ENCODE assay signal across 23 cellular contexts in the genomic region with DNA sequence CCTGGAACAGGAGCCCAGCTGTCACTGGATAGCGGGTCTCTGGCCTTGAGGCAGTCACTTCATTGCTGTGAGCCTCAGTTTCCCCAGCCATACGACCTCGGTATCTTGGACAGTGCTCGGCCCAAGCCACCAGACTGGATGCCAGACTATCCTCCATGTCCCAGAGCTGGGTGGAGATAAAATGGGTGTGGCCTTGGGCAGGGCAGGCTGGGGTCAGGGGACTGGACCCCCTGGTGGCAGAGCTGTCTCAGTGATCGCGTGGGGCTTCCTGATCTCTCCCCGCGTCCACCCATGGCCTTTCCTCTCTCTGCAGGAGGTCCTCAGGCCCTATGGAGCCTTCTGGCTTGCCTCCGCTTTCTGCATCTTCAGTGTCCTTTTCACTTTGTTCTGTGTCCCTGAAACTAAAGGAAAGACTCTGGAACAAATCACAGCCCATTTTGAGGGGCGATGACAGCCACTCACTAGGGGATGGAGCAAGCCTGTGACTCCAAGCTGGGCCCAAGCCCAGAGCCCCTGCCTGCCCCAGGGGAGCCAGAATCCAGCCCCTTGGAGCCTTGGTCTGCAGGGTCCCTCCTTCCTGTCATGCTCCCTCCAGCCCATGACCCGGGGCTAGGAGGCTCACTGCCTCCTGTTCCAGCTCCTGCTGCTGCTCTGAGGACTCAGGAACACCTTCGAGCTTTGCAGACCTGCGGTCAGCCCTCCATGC. TPM values are rescaled to one million over a fixed set of nuclear protein-coding genes. Genes with fewer than 3 reads are reported as not detected.
DNase-seq lines count a peak whose midpoint lies in the region; ATAC-seq and TF ChIP-seq lines count a peak whose summit lies in the region.
"Had no signal": no experiment of that assay in that cellular context is flagged by ENCODE, and none has a peak within 500 bp of the region (broad histone marks: within the 10 kb centered on the region; RNA-seq: fewer than 3 reads in every experiment).

No MANE protein-coding gene starts in this region.

- no TSS peak for BruUV-seq in HCT116 (replicated peaks; lab: Mats Ljungman, UMichigan)

- H3K4me1 ChIP-seq in HCT116 (ENCODE audit: control insufficient read depth in 1 of 2, insufficient read depth in 2 of 2, low read length in 2 of 2) (peaks cover 0 to 7% of the 10 kb centered on the region in 2 experiments; a peak in 1 of 4 replicates), heart right ventricle (peaks cover 0 to 18% (median 15%) of the 10 kb centered on the region in 9 donors)
- H3K4me1 ChIP-seq: foreskin keratinocyte, tibial artery had no signal

- H3K9me2 ChIP-seq in HCT116 (ENCODE audit: insufficient read depth) = no peaks in the 10 kb centered on the region

- H2AFZ ChIP-seq in HCT116 (ENCODE audit: low read depth, low read length, poor library complexity, severe bottlenecking) = no peak overlapping the region

- no peak for TF ChIP-seq POLR2A in HCT116 (IDR thresholded peaks at IDR 0.05; ENCODE audit: borderline replicate concordance, extremely low read depth, insufficient read depth, insufficient read length)

- no peak overlapping the region for H3K4me2 ChIP-seq in HCT116 (ENCODE audit: low read length)

- H3K36me3 ChIP-seq in HCT116 (ENCODE audit: control insufficient read depth in 1 of 2, insufficient read depth in 2 of 2, low read length in 2 of 2) = peaks cover 2 to 5% of the 10 kb centered on the region in 2 experiments; a peak in 1 of 4 replicates
- H3K36me3 ChIP-seq in heart right ventricle = peaks cover 0 to 51% (median 27%) of the 10 kb centered on the region in 9 donors
- H3K36me3 ChIP-seq: ovary had no signal

- RAD21 ChIA-PET in HCT116 (lab: Charles Lee; ENCODE audit: low non-redundant PET in 1 of 2, low total read pairs in 2 of 2, uncharacterized antibody in 2 of 2, unreplicated experiment in 2 of 2) = no interaction called here

- CTCF ChIA-PET in HCT116 (lab: Charles Lee) = no interaction called here

- H3K4me3 ChIP-seq in HCT116 (replicated peaks in 1 of 2; ENCODE audit: low read depth in 1 of 2, low read length in 2 of 2) (no peak overlapping the region), heart right ventricle (no peak overlapping the region)
- H3K4me3 ChIP-seq: ovary, tibial artery had no signal

- DNase-seq in HCT116 (ENCODE audit: low read depth, low spot score) (no peak), heart right ventricle (no peak), retina (peak; percentile 72), NCI-H146 (lab: John Stamatoyannopoulos, UW) (no peak), SHP77 treated with DMSO at 0.1 percent for 48 hours (lab: John Stamatoyannopoulos, UW) (no peak)
- DNase-seq: activated CD4-positive, alpha-beta T cell treated with anti-CD3 and anti-CD28 coated beads, Interleukin-2, amount 50 U/mL, for 4 hours; activated effector memory CD4-positive, alpha-beta T cell treated with anti-CD3 and anti-CD28 coated beads, Interleukin-2, amount 50 U/mL, for 16 hours; DMS79; erythroblast; foreskin keratinocyte; H9; kidney; mammary epithelial cell; NCI-H1105 treated with DMSO at 0.1 percent for 48 hours; NCI-H2107; NCI-H524 treated with DMSO at 0.1 percent for 48 hours; ovary; stimulated activated CD4-positive, alpha-beta T cell treated with anti-CD3 and anti-CD28 coated beads, Interleukin-2, amount 100 ng/mL, for 24 hours; stimulated activated naive B cell treated with anti-CD40 and anti-IgM and Interleukin-4, amounts not matched to agents 10 μg/mL and 1 μg/mL and 100 μg/mL, for 72 hours; tibial artery had no signal

- no peaks in the 10 kb centered on the region for H3K9me3 ChIP-seq in HCT116 (ENCODE audit: control insufficient read depth in 1 of 2, insufficient read depth in 1 of 2, low read depth in 1 of 2, low read length in 2 of 2)
- H3K9me3 ChIP-seq in heart right ventricle = no peaks in the 10 kb centered on the region
- H3K9me3 ChIP-seq: ovary, tibial artery had no signal

- POLR2A ChIA-PET in HCT116 (lab: Charles Lee) = no interaction called here

- H3K27ac ChIP-seq in HCT116 (ENCODE audit: low read depth, low read length) (no peak overlapping the region), VCaP (peak overlapping the region; percentile 98), heart right ventricle (peak overlapping the region in 6 of 10 donors; percentile 13 to 61 (median 24))
- H3K27ac ChIP-seq: foreskin keratinocyte, ovary, tibial artery had no signal

- intact Hi-C loops in HCT116 (cut with micrococcal nuclease) = no loop called here
- intact Hi-C loops in heart right ventricle (cut with DNase I) = no loop called here

- no peak for TF ChIP-seq CTCF in HCT116 (IDR thresholded peaks at IDR 0.05 in 2 of 3, conservative IDR thresholded peaks at IDR 0.05 in 1 of 3; ENCODE audit: borderline replicate concordance in 1 of 3, insufficient read depth in 1 of 3, low read depth in 2 of 3, low read length in 2 of 3)
- no peak for TF ChIP-seq CTCF in VCaP (conservative IDR thresholded peaks at IDR 0.05)
- TF ChIP-seq CTCF in heart right ventricle (IDR thresholded peaks at IDR 0.05) = no peak

- no peaks in the 10 kb centered on the region for H3K27me3 ChIP-seq in HCT116 (ENCODE audit: insufficient read depth, low read length)
- H3K27me3 ChIP-seq in heart right ventricle = no peaks in the 10 kb centered on the region
- H3K27me3 ChIP-seq: foreskin keratinocyte, ovary, tibial artery had no signal

- no peaks in the 10 kb centered on the region for H3K79me2 ChIP-seq in HCT116 (ENCODE audit: insufficient read depth, low read length)

- H4K20me1 ChIP-seq in HCT116 (ENCODE audit: insufficient read depth) = no peaks in the 10 kb centered on the region

- WGBS in heart right ventricle, 2 donors = 39 to 50% methylated on average over 13 of the region's 13 CpGs

- TF ChIP-seq RAD21 in HCT116 (IDR thresholded peaks at IDR 0.05; ENCODE audit: low read depth) = no peak

- ATAC-seq in HCT116 (peak; percentile 40; the same call in 1 of the 2 replicates), heart right ventricle (peak in 6 of 8 donors; percentile 23 to 50 (median 32)), GM21723 (IDR thresholded peaks at IDR 0.05; ENCODE audit: unreplicated experiment) (no peak), HG03457 (IDR thresholded peaks at IDR 0.05; ENCODE audit: unreplicated experiment) (no peak)
- ATAC-seq: foreskin keratinocyte; stimulated activated naive B cell treated with anti-CD40 and anti-IgM and Interleukin-4, amounts not matched to agents 10 μg/mL and 1 μg/mL and 100 μg/mL, for 72 hours had no signal

- no peak overlapping the region for H3K9ac ChIP-seq in HCT116 (ENCODE audit: low read length)

TF ChIP-seq in HCT116, 20 proteins besides CTCF, POLR2A, EP300 and RAD21:
- TF ChIP-seq MAX (IDR thresholded peaks at IDR 0.05) (no peak), YY1 (IDR thresholded peaks at IDR 0.05; ENCODE audit: extremely low read depth, insufficient replicate concordance, low read depth, low read length) (no peak), EZH2phosphoT487 (IDR thresholded peaks at IDR 0.05; ENCODE audit: borderline replicate concordance) (no peak), ZBTB33 (IDR thresholded peaks at IDR 0.05; ENCODE audit: extremely low read depth, insufficient replicate concordance, low read length) (no peak), EZH2 (IDR thresholded peaks at IDR 0.05) (no peak)
TF ChIP-seq in HCT116: peak in this region for 0.

RNA-seq across cellular contexts. Expression of gene SLC2A8, which starts 10.0 kb away (rescaled TPM):
- total RNA-seq in HCT116 (2021; ENCODE audit: unreplicated experiment) = 16.8 TPM
- polyA plus RNA-seq in HCT116 (2012) = 14.7 and 15.3 TPM in 2 replicates
- total RNA-seq in heart right ventricle = 10 to 100 TPM; 10.0 to 26.7 (median 13.1) TPM
- polyA plus RNA-seq in heart right ventricle = 10 to 100 TPM; 18.9 to 21.7 TPM

RNA-seq across cellular contexts. Expression of gene ZNF79, which starts 17.2 kb away (rescaled TPM):
- total RNA-seq in HCT116 (2021; ENCODE audit: unreplicated experiment) (5.3 TPM), heart right ventricle (1 to 10 TPM; 4.4 to 8.3 (median 6.4) TPM)
- 2.2 and 3.0 TPM in 2 replicates for polyA plus RNA-seq in HCT116 (2012)
- 1 to 10 TPM; 2.1 to 4.5 TPM for polyA plus RNA-seq in heart right ventricle

RNA-seq across cellular contexts. Expression of gene RPL12, which starts 44.3 kb away (rescaled TPM):
- total RNA-seq in HCT116 (2021; ENCODE audit: unreplicated experiment) = 2,679 TPM
- 5,001 and 5,019 TPM in 2 replicates for polyA plus RNA-seq in HCT116 (2012)
- 100 to 1,000 TPM; 409 to 810 (median 499) TPM for total RNA-seq in heart right ventricle
- polyA plus RNA-seq in heart right ventricle = 1,000 to 10,000 TPM; 1,671 to 1,920 TPM

RNA-seq across cellular contexts. Expression of gene LRSAM1, which starts 44.4 kb away (rescaled TPM):
- 25.9 TPM for total RNA-seq in HCT116 (2021; ENCODE audit: unreplicated experiment)
- polyA plus RNA-seq in HCT116 (2012) = 21.0 and 23.3 TPM in 2 replicates
- 10 to 100 TPM; 24.9 to 49.6 (median 29.5) TPM for total RNA-seq in heart right ventricle
- 10 to 100 TPM; 21.2 to 59.9 TPM for polyA plus RNA-seq in heart right ventricle

Comparison
In these comparisons a context has a peak if more than half of its experiments do, and no peak if none do; other contexts are left out.
1. ATAC-seq: peak in HCT116 (single experiment) and heart right ventricle (6 of 8); none in GM21723 (single experiment) and HG03457 (single experiment).